Comparison of ENCODE assay signal across 25 cellular contexts in genomic region chr18:27165412-27165811, GRCh38. TPM values are rescaled to one million over a fixed set of nuclear protein-coding genes. Genes with fewer than 3 reads are reported as not detected.
"Had no signal": no experiment of that assay in that cellular context is flagged by ENCODE, and none has a peak within 500 bp of the region (broad histone marks: within the 10 kb centered on the region; RNA-seq: fewer than 3 reads in every experiment).

No MANE protein-coding gene starts in this region.

- H3K9me2 ChIP-seq: SK-N-SH had no signal

- H3K9ac ChIP-seq: SK-N-SH had no signal

- ATAC-seq: Panc1, PC-3 had no signal

- H3K27ac ChIP-seq: HL-60, RWPE1 had no signal

- DNase-seq: Karpas-422, KBM-7, MM.1S, NCI-H1092 treated with DMSO at 0.1 percent for 48 hours, NCI-H1436, NCI-H1694, NCI-H187 treated with DMSO at 0.1 percent for 48 hours, NCI-H2029 treated with DMSO at 0.1 percent for 48 hours, NCI-H226, NCI-H446, NCI-H510A, NCI-H524 treated with DMSO at 0.1 percent for 48 hours, NCI-H69, NCI-H774, PC-3, SIG-M5, SK-N-SH, T-helper 1 cell had no signal

- H3K9me3 ChIP-seq: SK-N-SH had no signal

- H3K4me2 ChIP-seq: SK-N-SH had no signal

RNA-seq across cellular contexts. Expression of gene CHST9, which starts 19.7 kb away (rescaled TPM):
- total RNA-seq: HT-29, M059J, OCI-LY7, PC-3, SK-MEL-5 had no signal
